27 cellular contexts compared by ENCODE assay signal in the genomic region with DNA sequence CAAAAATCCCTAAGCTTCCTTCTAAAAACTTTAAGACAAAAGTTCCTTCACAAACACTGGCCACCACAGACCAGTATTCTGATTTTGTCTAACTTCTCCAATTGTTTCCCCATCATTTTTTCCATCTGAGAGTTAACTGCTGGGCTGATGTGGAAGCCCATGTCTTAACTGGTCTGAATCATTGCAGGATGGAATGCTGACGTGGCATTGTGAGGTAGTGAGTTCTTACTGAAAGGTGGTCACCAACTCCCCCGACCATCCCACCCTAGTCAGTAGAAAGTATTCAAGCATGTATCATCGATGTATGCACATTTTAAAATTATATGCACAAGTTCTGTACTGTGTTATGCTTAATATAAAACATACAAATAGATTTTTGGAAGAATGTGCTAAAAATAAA.
"Had no signal": no experiment of that assay in that cellular context is flagged by ENCODE, and none has a peak within 500 bp of the region (broad histone marks: within the 10 kb centered on the region; RNA-seq: fewer than 3 reads in every experiment).

No MANE protein-coding gene starts in this region.

- FAIRE-seq: bronchial epithelial cell, RCC 7860 had no signal

- DNase-seq: activated CD4-positive, alpha-beta T cell treated with anti-CD3 and anti-CD28 coated beads, Interleukin-2, amount 10 ng/mL, durations not matched to agents 24 days and 14 days; activated CD4-positive, alpha-beta T cell treated with anti-CD3 and anti-CD28 coated beads, Interleukin-2, amount 50 U/mL, for 4 hours; activated CD8-positive, alpha-beta T cell treated with anti-CD3 and anti-CD28 coated beads for 36 hours; activated effector memory CD4-positive, alpha-beta T cell treated with anti-CD3 and anti-CD28 coated beads, Interleukin-2, amount 50 U/mL, for 16 hours; activated naive CD4-positive, alpha-beta T cell; activated naive CD8-positive, alpha-beta T cell treated with anti-CD3 and anti-CD28 coated beads, Interleukin-2, amount 10 ng/mL, durations not matched to agents 7 days and 5 days; activated T-cell treated with anti-CD3 and anti-CD28 coated beads, Interleukin-2, amount 50 U/mL, for 1 hour; activated T-cell treated with anti-CD3 and anti-CD28 coated beads, Interleukin-2, amount 50 U/mL, for 72 hours; caudate nucleus; cerebellar nuclear complex; NCI-H1105; NCI-H1436; NCI-H1694; NCI-H1930; NCI-H2081 treated with DMSO at 0.1 percent for 48 hours; NCI-H226; NCI-H446 treated with DMSO at 0.1 percent for 48 hours; NCI-H524; NK-92 treated with Interleukin-12 subunit alpha and Interleukin-12 subunit beta, amount 100 ng/mL, for 24 hours; PC-3; SIG-M5; SW 1271; T-helper 1 cell; T-helper 2 cell; T-helper 9 cell had no signal
